13 cellular contexts compared by ENCODE assay signal in genomic region chr11:32105871-32106312, GRCh38. TPM values are rescaled to one million over a fixed set of nuclear protein-coding genes. Genes with fewer than 3 reads are reported as not detected.
DNase-seq lines count a peak whose midpoint lies in the region; ATAC-seq and TF ChIP-seq lines count a peak whose summit lies in the region.
"Had no signal": no experiment of that assay in that cellular context is flagged by ENCODE, and none has a peak within 500 bp of the region (broad histone marks: within the 10 kb centered on the region; RNA-seq: fewer than 3 reads in every experiment).

No MANE protein-coding gene starts in this region.

- H3K4me2 ChIP-seq in BLaER1 treated with 17β-estradiol and CSF1 and Interleukin-3, amounts not matched to agents 10 nM and 100 nM = peak overlapping the region in 9 of 11 experiments; percentile 1 to 48 (median 20); a peak in 11 of 22 replicates
- no peak overlapping the region for H3K4me2 ChIP-seq in smooth muscle cell

- TF ChIP-seq CTCF in smooth muscle cell (IDR thresholded peaks at IDR 0.05; ENCODE audit: borderline replicate concordance, insufficient read depth, poor library complexity, severe bottlenecking) = no peak

- 0 out of 22 replicates have a peak overlapping the region, but pooled peaks of 1 of the 11 experiments have one; percentile 31 for H3K27ac ChIP-seq in BLaER1 treated with 17β-estradiol and CSF1 and Interleukin-3, amounts not matched to agents 10 nM and 100 nM
- H3K27ac ChIP-seq in smooth muscle cell (ENCODE audit: low read depth) = no peak overlapping the region
- H3K27ac ChIP-seq: SJCRH30 had no signal

- H2AFZ ChIP-seq in smooth muscle cell (ENCODE audit: low read depth) = no peak overlapping the region

- DNase-seq in NCI-H345 treated with DMSO at 0.1 percent for 48 hours (lab: John Stamatoyannopoulos, UW; ENCODE audit: unreplicated experiment) (no peak), smooth muscle cell (lab: John Stamatoyannopoulos, UW; ENCODE audit: unreplicated experiment) (no peak), NCI-H1436 (lab: John Stamatoyannopoulos, UW) (no peak), 8988T (no peak)
- DNase-seq: activated CD4-positive, alpha-beta T cell treated with anti-CD3 and anti-CD28 coated beads for 48 hours; activated gamma-delta T cell treated with Interleukin-2 at 50 U/mL for 16 hours; NCI-H446; SJCRH30 had no signal

- no peaks in the 10 kb centered on the region for H3K27me3 ChIP-seq in BLaER1 treated with 17β-estradiol and CSF1 and Interleukin-3, amounts not matched to agents 10 nM and 100 nM
- H3K27me3 ChIP-seq in smooth muscle cell (ENCODE audit: low read depth) = no peaks in the 10 kb centered on the region
- H3K27me3 ChIP-seq: SJCRH30 had no signal

- peaks cover 42 to 77% (median 53%) of the 10 kb centered on the region in 11 experiments for H3K36me3 ChIP-seq in BLaER1 treated with 17β-estradiol and CSF1 and Interleukin-3, amounts not matched to agents 10 nM and 100 nM
- H3K36me3 ChIP-seq in smooth muscle cell (ENCODE audit: low read depth) = peaks cover 13% of the 10 kb centered on the region

- H3K4me1 ChIP-seq in BLaER1 treated with 17β-estradiol and CSF1 and Interleukin-3, amounts not matched to agents 10 nM and 100 nM = peaks cover 5 to 18% (median 10%) of the 10 kb centered on the region in 10 experiments; a peak in 18 of 20 replicates
- H3K4me1 ChIP-seq in smooth muscle cell (ENCODE audit: low read depth) = no peaks in the 10 kb centered on the region

- no peaks in the 10 kb centered on the region for H3K9me3 ChIP-seq in BLaER1 treated with 17β-estradiol and CSF1 and Interleukin-3, amounts not matched to agents 10 nM and 100 nM (replicated peaks in 1 of 11)
- H3K9me3 ChIP-seq in smooth muscle cell (replicated peaks; ENCODE audit: low read depth) = no peaks in the 10 kb centered on the region
- H3K9me3 ChIP-seq: SJCRH30 had no signal

- no peak overlapping the region for H3K9ac ChIP-seq in BLaER1 treated with 17β-estradiol and CSF1 and Interleukin-3, amounts not matched to agents 10 nM and 100 nM
- no peak overlapping the region for H3K9ac ChIP-seq in smooth muscle cell (ENCODE audit: low read depth)

- 97% methylated on average over 6 of the region's 6 CpGs for WGBS in smooth muscle cell (ENCODE audit: low lambda C conversion rate)

- H3K79me2 ChIP-seq in smooth muscle cell (ENCODE audit: low read depth) = no peaks in the 10 kb centered on the region

- ATAC-seq in GM19035 (IDR thresholded peaks at IDR 0.05; ENCODE audit: unreplicated experiment) (peak; percentile 75), HG02571 (IDR thresholded peaks at IDR 0.05; ENCODE audit: unreplicated experiment) (peak; percentile 70), HG03354 (IDR thresholded peaks at IDR 0.05; ENCODE audit: poor library complexity, severe bottlenecking, unreplicated experiment) (peak; percentile 73)
- ATAC-seq: natural killer cell treated with Interleukin-12 subunit alpha and Interleukin-12 subunit beta and Interleukin-15 and Interleukin-18, amount 100 ng/mL, for 72 hours had no signal

- peaks cover 15% of the 10 kb centered on the region for H3F3A ChIP-seq in smooth muscle cell (ENCODE audit: low read depth)

- H3K4me3 ChIP-seq in BLaER1 treated with 17β-estradiol and CSF1 and Interleukin-3, amounts not matched to agents 10 nM and 100 nM = no peak overlapping the region
- H3K4me3 ChIP-seq in smooth muscle cell = no peak overlapping the region
- H3K4me3 ChIP-seq: SJCRH30 had no signal

- peaks cover 0 to 35% (median 7%) of the 10 kb centered on the region in 11 experiments; a peak in 9 of 22 replicates for H4K20me1 ChIP-seq in BLaER1 treated with 17β-estradiol and CSF1 and Interleukin-3, amounts not matched to agents 10 nM and 100 nM
- H4K20me1 ChIP-seq in smooth muscle cell (ENCODE audit: low read depth) = peaks cover 6% of the 10 kb centered on the region

RNA-seq across cellular contexts. Expression of gene RCN1, which starts 15.0 kb away (rescaled TPM):
- total RNA-seq in smooth muscle cell = 244 and 326 TPM in 2 replicates
- 310 and 372 TPM in 2 replicates for polyA plus RNA-seq in smooth muscle cell
